ENCODE assay signal across 10 cellular contexts in the genomic region with DNA sequence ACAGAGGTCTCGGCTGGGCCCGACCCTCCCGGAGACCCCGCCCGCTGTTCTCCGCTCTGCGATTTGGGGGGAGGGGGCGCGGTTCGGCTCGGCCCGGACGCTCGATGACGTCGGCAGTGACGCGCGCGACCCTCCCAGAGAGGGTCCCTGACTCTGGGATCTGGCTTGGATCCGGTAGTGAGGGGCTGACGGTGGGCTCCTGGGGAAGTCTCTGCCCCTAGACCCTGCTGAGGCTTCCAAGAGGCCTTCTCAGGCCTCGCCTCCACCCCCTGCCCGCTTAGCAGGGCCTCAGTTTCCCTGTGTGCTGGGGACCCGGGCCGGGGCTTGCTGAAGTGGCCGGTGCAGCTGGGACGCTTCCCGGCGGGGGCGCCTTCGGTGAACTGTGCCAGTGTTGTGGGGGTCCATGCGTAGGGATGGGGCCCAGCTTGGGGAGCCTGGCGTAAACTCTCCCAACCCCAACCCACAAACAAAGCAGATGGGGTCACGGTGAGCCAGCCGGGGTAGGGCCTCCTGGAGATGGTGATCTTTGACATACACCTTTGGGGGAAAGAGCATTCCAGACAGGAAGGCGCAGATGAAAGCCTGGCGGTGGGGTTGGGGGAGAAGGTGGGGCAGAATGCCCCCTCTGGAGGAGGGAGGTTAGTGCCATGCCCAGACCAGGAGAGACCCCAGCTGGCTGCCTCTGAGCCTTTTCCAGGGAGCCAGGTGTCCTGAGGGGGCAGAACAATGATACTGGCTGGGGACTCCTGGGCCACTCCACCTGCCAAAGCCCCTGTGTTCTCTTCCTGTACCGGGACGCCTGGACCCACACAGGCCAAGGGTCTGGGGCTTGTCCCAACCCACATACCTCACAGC. TPM values are rescaled to one million over a fixed set of nuclear protein-coding genes. Genes with fewer than 3 reads are reported as not detected.
DNase-seq lines count a peak whose midpoint lies in the region; ATAC-seq and TF ChIP-seq lines count a peak whose summit lies in the region.
"Had no signal": no experiment of that assay in that cellular context is flagged by ENCODE, and none has a peak within 500 bp of the region (broad histone marks: within the 10 kb centered on the region; RNA-seq: fewer than 3 reads in every experiment).

No MANE protein-coding gene starts in this region.

- H3K27ac ChIP-seq in BLaER1 treated with 17β-estradiol and CSF1 and Interleukin-3, amounts not matched to agents 10 nM and 100 nM = no peak overlapping the region
- H3K27ac ChIP-seq in mesodermal cell (ENCODE audit: low read depth, low read length, severe bottlenecking) (peak overlapping the region; percentile 23), thyroid gland (no peak overlapping the region)
- H3K27ac ChIP-seq: thoracic aorta had no signal

- peaks cover 0 to 27% (median 4%) of the 10 kb centered on the region in 11 experiments; a peak in 9 of 22 replicates for H4K20me1 ChIP-seq in BLaER1 treated with 17β-estradiol and CSF1 and Interleukin-3, amounts not matched to agents 10 nM and 100 nM

- H3K4me2 ChIP-seq in BLaER1 treated with 17β-estradiol and CSF1 and Interleukin-3, amounts not matched to agents 10 nM and 100 nM = peak overlapping the region in 8 of 11 experiments; percentile 16 to 72 (median 47); a peak in 14 of 22 replicates

- TF ChIP-seq POLR2A in thyroid gland (IDR thresholded peaks at IDR 0.05) = no peak

- H3K4me1 ChIP-seq in BLaER1 treated with 17β-estradiol and CSF1 and Interleukin-3, amounts not matched to agents 10 nM and 100 nM = peaks cover 0 to 34% (median 26%) of the 10 kb centered on the region in 10 experiments; a peak in 12 of 20 replicates
- H3K4me1 ChIP-seq in mesodermal cell (ENCODE audit: control insufficient read depth, insufficient read depth, low read length, poor library complexity, severe bottlenecking) = no peaks in the 10 kb centered on the region
- H3K4me1 ChIP-seq in thyroid gland = peaks cover 0 to 8% of the 10 kb centered on the region in 2 donors

- H3K9ac ChIP-seq in BLaER1 treated with 17β-estradiol and CSF1 and Interleukin-3, amounts not matched to agents 10 nM and 100 nM = peak overlapping the region in 4 of 11 experiments; percentile 27 to 63 (median 44); a peak in 4 of 22 replicates

- H3K4me1 Mint-ChIP-seq in HFFc6 (ENCODE audit: low read depth) = peaks cover 5% of the 10 kb centered on the region; the same call in 1 of the 2 replicates

- peak overlapping the region in 2 of 10 experiments; percentile 46; a peak in 4 of 20 replicates for H3K4me3 ChIP-seq in BLaER1 treated with 17β-estradiol and CSF1 and Interleukin-3, amounts not matched to agents 10 nM and 100 nM
- H3K4me3 ChIP-seq in cardiac fibroblast (replicated peaks in 1 of 2; ENCODE audit: low read depth in 2 of 2, low read length in 2 of 2) (peak overlapping the region; percentile 18 to 37), mesodermal cell (ENCODE audit: extremely low read depth, insufficient read depth, low read length, poor library complexity, severe bottlenecking) (peak overlapping the region; percentile 46), thyroid gland (replicated peaks in 1 of 3) (no peak overlapping the region)
- H3K4me3 ChIP-seq: thoracic aorta had no signal

- H3K36me3 Mint-ChIP-seq in HFFc6 (ENCODE audit: low read depth) = no peaks in the 10 kb centered on the region

- H3K9me3 ChIP-seq in BLaER1 treated with 17β-estradiol and CSF1 and Interleukin-3, amounts not matched to agents 10 nM and 100 nM (replicated peaks in 1 of 11) = peaks cover 0 to 3% (median 2%) of the 10 kb centered on the region in 11 experiments; a peak in 6 of 22 replicates
- H3K9me3 ChIP-seq in mesodermal cell (ENCODE audit: control insufficient read depth, low read length) = peaks cover 10% of the 10 kb centered on the region
- H3K9me3 ChIP-seq in thyroid gland = no peaks in the 10 kb centered on the region
- H3K9me3 ChIP-seq: thoracic aorta had no signal

- H3K9me3 Mint-ChIP-seq in HFFc6 = peaks cover 4% of the 10 kb centered on the region; the same call in 1 of the 2 replicates

- peak overlapping the region; percentile 74 for H3K4me3 Mint-ChIP-seq in HFFc6

- ATAC-seq in GM19455 (IDR thresholded peaks at IDR 0.05; ENCODE audit: unreplicated experiment) = no peak

- intact Hi-C loops in thyroid gland (cut with DNase I) = no loop called here

- TF ChIP-seq CTCF in HFFc6 (IDR thresholded peaks at IDR 0.05) (no peak), cardiac fibroblast (IDR thresholded peaks at IDR 0.05; ENCODE audit: low read depth, low read length) (no peak), thyroid gland (IDR thresholded peaks at IDR 0.05) (no peak)

- H3K36me3 ChIP-seq in BLaER1 treated with 17β-estradiol and CSF1 and Interleukin-3, amounts not matched to agents 10 nM and 100 nM = no peaks in the 10 kb centered on the region; a peak in 1 of 22 replicates
- H3K36me3 ChIP-seq in mesodermal cell (ENCODE audit: control insufficient read depth, insufficient read depth, low read length) (peaks cover 17% of the 10 kb centered on the region), thyroid gland (no peaks in the 10 kb centered on the region)
- H3K36me3 ChIP-seq: thoracic aorta had no signal

- H3K27me3 ChIP-seq in BLaER1 treated with 17β-estradiol and CSF1 and Interleukin-3, amounts not matched to agents 10 nM and 100 nM = peaks cover 34 to 58% (median 43%) of the 10 kb centered on the region in 11 experiments
- peaks cover 20% of the 10 kb centered on the region for H3K27me3 ChIP-seq in thyroid gland

- 15 to 16% methylated on average over 28 to 34 of the region's 40 CpGs for WGBS in mesodermal cell (ENCODE audit: insufficient coverage in 2 of 2), 2 experiments
- WGBS in thyroid gland, 2 donors = 54% methylated on average over 6 to 14 of the region's 40 CpGs

- H3K27me3 Mint-ChIP-seq in HFFc6 (ENCODE audit: insufficient read depth) = peaks cover 23% of the 10 kb centered on the region

- no peak overlapping the region for H3K27ac Mint-ChIP-seq in HFFc6

- DNase-seq in HFFc6 (no peak), cardiac fibroblast (ENCODE audit: low read depth in 2 of 2) (no peak), thyroid gland (no peak), superior temporal gyrus (ENCODE audit: extremely low spot score) (no peak)
- no peak for DNase-seq in stimulated activated CD4-positive, alpha-beta T cell treated with anti-CD3 and anti-CD28 coated beads, Interleukin-4, amount 100 ng/mL, for 4 hours
- DNase-seq: NCI-H187 had no signal

RNA-seq across cellular contexts. Expression of a gene that starts 1.0 kb away (rescaled TPM):
- 10 to 100 TPM in 1 of 6 experiments, 1 to 10 TPM in 5; 6.4 to 12.1 (median 8.4) TPM for total RNA-seq in HFFc6 (2021; fragmentation: NEBNext Ultra II Directional; extraction: Animal tissue kit (Norgen Biotek cat#: 25700))
- 56.7 TPM for polyA plus RNA-seq in mesodermal cell (2013, experiment 1 of 2)
- 55.2 TPM for polyA plus RNA-seq in mesodermal cell (2013, experiment 2 of 2)
- 1 to 10 TPM in 1 of 4 donors, under 1 TPM in 1, not detected in 2; 0.98 to 1.2 TPM for total RNA-seq in thyroid gland

RNA-seq across cellular contexts. Expression of a gene that starts 23.7 kb away (rescaled TPM):
- total RNA-seq in HFFc6 (2021; fragmentation: NEBNext Ultra II Directional; extraction: Animal tissue kit (Norgen Biotek cat#: 25700)) = 1 to 10 TPM; 2.5 to 3.3 (median 2.9) TPM
- polyA plus RNA-seq in mesodermal cell (2013, experiment 1 of 2) = 0.22 TPM
- polyA plus RNA-seq in mesodermal cell (2013, experiment 2 of 2) = 0.71 TPM
- total RNA-seq in thyroid gland = 10 to 100 TPM; 30.4 to 58.4 (median 46.9) TPM

RNA-seq across cellular contexts. Expression of a gene that starts 44.5 kb away (rescaled TPM):
- total RNA-seq in HFFc6 (2021; fragmentation: NEBNext Ultra II Directional; extraction: Animal tissue kit (Norgen Biotek cat#: 25700)) = 10 to 100 TPM; 15.9 to 21.6 (median 18.7) TPM
- polyA plus RNA-seq in mesodermal cell (2013, experiment 1 of 2) = 30.7 TPM
- 19.4 TPM for polyA plus RNA-seq in mesodermal cell (2013, experiment 2 of 2)
- total RNA-seq in thyroid gland = 10 to 100 TPM; 46.0 to 69.6 (median 47.8) TPM

RNA-seq across cellular contexts. Expression of a gene that starts 49.7 kb away (rescaled TPM):
- total RNA-seq in HFFc6 (2021; fragmentation: NEBNext Ultra II Directional; extraction: Animal tissue kit (Norgen Biotek cat#: 25700)) = 100 to 1,000 TPM; 399 to 531 (median 452) TPM
- polyA plus RNA-seq in mesodermal cell (2013, experiment 1 of 2) = 311 TPM
- polyA plus RNA-seq in mesodermal cell (2013, experiment 2 of 2) = 240 TPM
- total RNA-seq in thyroid gland = 100 to 1,000 TPM; 140 to 300 (median 178) TPM

RNA-seq across cellular contexts. Expression of a gene that starts 56.5 kb away (rescaled TPM):
- total RNA-seq in HFFc6 (2021; fragmentation: NEBNext Ultra II Directional; extraction: Animal tissue kit (Norgen Biotek cat#: 25700)) = 10 to 100 TPM; 23.5 to 36.1 (median 30.0) TPM
- 94.2 TPM for polyA plus RNA-seq in mesodermal cell (2013, experiment 1 of 2)
- 72.8 TPM for polyA plus RNA-seq in mesodermal cell (2013, experiment 2 of 2)
- 100 to 1,000 TPM in 3 of 4 donors, 10 to 100 TPM in 1; 94.3 to 163 (median 103) TPM for total RNA-seq in thyroid gland

Comparison
In these comparisons a context has a peak if more than half of its experiments do, and no peak if none do; other contexts are left out.
1. H3K4me3 ChIP-seq: peak in cardiac fibroblast (2 of 2) and mesodermal cell (single experiment); none in thyroid gland (0 of 3).
2. RNA of a gene that starts 23.7 kb away (total RNA-seq): 30.4 to 58.4 TPM in thyroid gland; 2.5 to 3.3 TPM in HFFc6; every median in the first group is over 4 times any median in the second.